1 cellular context compared by ENCODE assay signal in genomic region chr9:137070906-137071275, GRCh38.
TF ChIP-seq lines count a peak whose summit lies in the region.

No MANE protein-coding gene starts in this region.

TF ChIP-seq in HepG2, 621 proteins besides CTCF, POLR2A, EP300 and RAD21 (continued from another document):
- no peak for TF ChIP-seq KAT2B (IDR thresholded peaks at IDR 0.05; ENCODE audit: borderline replicate concordance, low read depth, low read length)
- no peak for TF ChIP-seq CBX5 (CRISPR knock-in tag; IDR thresholded peaks at IDR 0.05; ENCODE audit: borderline replicate concordance)
- peak; percentile 38; the same call in 1 of the 2 replicates for TF ChIP-seq IKZF5 (CRISPR knock-in tag; IDR thresholded peaks at IDR 0.05)
- no peak for TF ChIP-seq HHEX (CRISPR knock-in tag; IDR thresholded peaks at IDR 0.05)
- no peak for TF ChIP-seq KAT7 (CRISPR knock-in tag; IDR thresholded peaks at IDR 0.05; ENCODE audit: borderline replicate concordance)
- no peak for TF ChIP-seq ZNF792 (CRISPR knock-in tag; IDR thresholded peaks at IDR 0.05)
- no peak for TF ChIP-seq ZNF737 (CRISPR knock-in tag; IDR thresholded peaks at IDR 0.05; ENCODE audit: borderline replicate concordance)
- TF ChIP-seq ZNF772 (CRISPR knock-in tag; IDR thresholded peaks at IDR 0.05) = no peak
- TF ChIP-seq DNMT1 (CRISPR knock-in tag; IDR thresholded peaks at IDR 0.05) = no peak
- no peak for TF ChIP-seq PBX3 (CRISPR knock-in tag; IDR thresholded peaks at IDR 0.05; ENCODE audit: borderline replicate concordance)
- no peak for TF ChIP-seq ZFP36 (IDR thresholded peaks at IDR 0.05; ENCODE audit: borderline replicate concordance, low read depth, low read length, partially characterized antibody)
- no peak for TF ChIP-seq NFAT5 (CRISPR knock-in tag; IDR thresholded peaks at IDR 0.05)
- TF ChIP-seq ZNF616 (CRISPR knock-in tag; IDR thresholded peaks at IDR 0.05; ENCODE audit: low read depth) = no peak
- TF ChIP-seq DPF2 (CRISPR knock-in tag; IDR thresholded peaks at IDR 0.05; ENCODE audit: borderline replicate concordance, low read depth) = no peak
- TF ChIP-seq SMARCE1 (IDR thresholded peaks at IDR 0.05; ENCODE audit: borderline replicate concordance) = no peak
- TF ChIP-seq SMYD3 (CRISPR knock-in tag; IDR thresholded peaks at IDR 0.05) = no peak
- TF ChIP-seq ZNF879 (CRISPR knock-in tag; IDR thresholded peaks at IDR 0.05) = no peak
TF ChIP-seq in HepG2: peak in this region for 56.
